ENCODE assay signal across 8 cellular contexts in genomic region chr1:23779826-23780371, GRCh38. TPM values are rescaled to one million over a fixed set of nuclear protein-coding genes. Genes with fewer than 3 reads are reported as not detected.
DNase-seq lines count a peak whose midpoint lies in the region; ATAC-seq and TF ChIP-seq lines count a peak whose summit lies in the region.

No MANE protein-coding gene starts in this region.

- no peaks in the 10 kb centered on the region for H3K9me2 ChIP-seq in GM23248 (ENCODE audit: insufficient read depth)

- H3K27ac ChIP-seq in GM23248 (peak overlapping the region; percentile 86), gastroesophageal sphincter (no peak overlapping the region)

- peak overlapping the region; percentile 84 for H3K4me3 Mint-ChIP-seq in activated CD8-positive, alpha-beta T cell treated with anti-CD3 and anti-CD28 coated beads, Interleukin-2, amount 10 ng/mL, durations not matched to agents 7 days and 5 days

- in situ Hi-C loops in GM23248 (cut with MboI), result no loop called here

- TF ChIP-seq CTCF in AG04449 (IDR thresholded peaks at IDR 0.05; ENCODE audit: insufficient read depth, low read length, missing control alignments), result no peak
- TF ChIP-seq CTCF in gastroesophageal sphincter (IDR thresholded peaks at IDR 0.05), result no peak

- TF ChIP-seq POLR2A in gastroesophageal sphincter (IDR thresholded peaks at IDR 0.05), result no peak

- H3K79me2 ChIP-seq in GM23248 (ENCODE audit: insufficient read depth), result peaks cover 73% of the 10 kb centered on the region

- H3K9me3 ChIP-seq in GM23248 (ENCODE audit: low read depth), result no peaks in the 10 kb centered on the region
- no peaks in the 10 kb centered on the region for H3K9me3 ChIP-seq in gastroesophageal sphincter

- H3K4me3 ChIP-seq in AG04449 (ENCODE audit: low read depth, low read length) (peak overlapping the region; percentile 81), GM23248 (peak overlapping the region; percentile 80), gastroesophageal sphincter (peak overlapping the region in 1 of 2 donors; percentile 99)

- no peak overlapping the region for H2AFZ ChIP-seq in GM23248

- H3K4me1 ChIP-seq in GM23248 (ENCODE audit: insufficient read depth) (peaks cover 22% of the 10 kb centered on the region), gastroesophageal sphincter (peaks cover 0 to 55% (median 15%) of the 10 kb centered on the region in 3 donors)

- peaks cover 44% of the 10 kb centered on the region for H3K4me1 Mint-ChIP-seq in activated CD8-positive, alpha-beta T cell treated with anti-CD3 and anti-CD28 coated beads, Interleukin-2, amount 10 ng/mL, durations not matched to agents 7 days and 5 days (ENCODE audit: low read depth)

- POLR2A ChIA-PET in AG04449 (lab: Yijun Ruan, JAX), result interaction anchor here (0.6 to 1.4 kb wide), 3 partner anchors 10 to 172 kb away, joined by 3 to 6 read pairs (median 6); partner anchors contain the start of gene LYPLA2
- POLR2A ChIA-PET in activated CD8-positive, alpha-beta T cell treated with anti-CD3 and anti-CD28 coated beads, Interleukin-2, amount 10 ng/mL, durations not matched to agents 7 days and 5 days (lab: Charles Lee), result interaction anchor here (1.0 to 3.3 kb wide), 8 partner anchors 8 to 180 kb away, joined by 3 to 25 read pairs (median 5); partner anchors contain the start of genes GALE, LYPLA2 and PNRC2

- CTCF ChIA-PET in AG04449 (lab: Yijun Ruan, JAX), result interaction anchor here (0.9 to 4.5 kb wide), 7 partner anchors 8 to 137 kb away, joined by 3 to 32 read pairs (median 4); partner anchors contain the start of gene LYPLA2
- CTCF ChIA-PET in activated CD8-positive, alpha-beta T cell treated with anti-CD3 and anti-CD28 coated beads, Interleukin-2, amount 10 ng/mL, durations not matched to agents 7 days and 5 days (lab: Charles Lee), result interaction anchor here (0.9 to 1.8 kb wide), 8 partner anchors 8 to 1674 kb away, joined by 3 to 9 read pairs (median 4); partner anchors contain the start of genes HMGCL and RPL11

- peaks cover 23% of the 10 kb centered on the region for H3K36me3 Mint-ChIP-seq in activated CD8-positive, alpha-beta T cell treated with anti-CD3 and anti-CD28 coated beads, Interleukin-2, amount 10 ng/mL, durations not matched to agents 7 days and 5 days (ENCODE audit: low read depth)

- H3K36me3 ChIP-seq in GM23248 (ENCODE audit: low read depth) (0 out of 2 replicates have a peak, but pooled peaks cover 6% of the 10 kb centered on the region), gastroesophageal sphincter (peaks cover 0 to 50% of the 10 kb centered on the region in 2 donors)

- DNase-seq in AG04449 (ENCODE audit: low read depth, low spot score) (no peak), GM23248 (peak; percentile 88), glomerular visceral epithelial cell (ENCODE audit: extremely low spot score) (peak; percentile 22), nucleus accumbens (lab: John Stamatoyannopoulos, UW) (no peak), putamen (ENCODE audit: low spot score) (no peak)
- DNase-seq in activated CD8-positive, alpha-beta T cell treated with anti-CD3 and anti-CD28 coated beads, Interleukin-2, amount 10 ng/mL, durations not matched to agents 7 days and 5 days, result no peak
- no peak for DNase-seq in effector CD4-positive, alpha-beta T cell

- H4K20me1 ChIP-seq in GM23248 (ENCODE audit: insufficient read depth), result no peaks in the 10 kb centered on the region

- H3K9ac ChIP-seq in GM23248, result peak overlapping the region; percentile 89

- H3K27me3 Mint-ChIP-seq in activated CD8-positive, alpha-beta T cell treated with anti-CD3 and anti-CD28 coated beads, Interleukin-2, amount 10 ng/mL, durations not matched to agents 7 days and 5 days (ENCODE audit: low read depth), result no peaks in the 10 kb centered on the region

- H3K9me3 Mint-ChIP-seq in activated CD8-positive, alpha-beta T cell treated with anti-CD3 and anti-CD28 coated beads, Interleukin-2, amount 10 ng/mL, durations not matched to agents 7 days and 5 days (ENCODE audit: insufficient read depth), result no peaks in the 10 kb centered on the region

- no peak for ATAC-seq in activated CD8-positive, alpha-beta T cell treated with anti-CD3 and anti-CD28 coated beads, Interleukin-2, amount 10 ng/mL, durations not matched to agents 7 days and 5 days
- ATAC-seq in gastroesophageal sphincter, result no peak

- peaks cover 17% of the 10 kb centered on the region for H3F3A ChIP-seq in GM23248 (ENCODE audit: insufficient read depth)

- no peak for TF ChIP-seq EP300 in gastroesophageal sphincter (IDR thresholded peaks at IDR 0.05)

- H3K4me2 ChIP-seq in GM23248 (ENCODE audit: unreplicated experiment), result peak overlapping the region; percentile 95

- WGBS in GM23248 (ENCODE audit: low coverage in 1 of 2, low lambda C conversion rate in 2 of 2, missing lambda C conversion rate in 2 of 2), 2 experiments, result 6 to 10% methylated on average over 3 of the region's 3 CpGs
- 47 to 68% methylated on average over 2 to 3 of the region's 3 CpGs for WGBS in gastroesophageal sphincter (ENCODE audit: low coverage in 1 of 2), 2 donors

- peak overlapping the region; percentile 50 for H3K27ac Mint-ChIP-seq in activated CD8-positive, alpha-beta T cell treated with anti-CD3 and anti-CD28 coated beads, Interleukin-2, amount 10 ng/mL, durations not matched to agents 7 days and 5 days

- H3K27me3 ChIP-seq in GM23248 (replicated peaks; ENCODE audit: insufficient read depth), result no peaks in the 10 kb centered on the region
- no peaks in the 10 kb centered on the region for H3K27me3 ChIP-seq in gastroesophageal sphincter

RNA-seq across cellular contexts. Expression of gene PITHD1, which starts 1.7 kb away (rescaled TPM):
- total RNA-seq in GM23248 (2014; rRNA removed; shearing (Covaris generic)), result 51.0 and 63.0 TPM in 2 replicates
- 38.4 and 39.4 TPM in 2 replicates for polyA plus RNA-seq in GM23248 (2016; fragmentation: Nextera tagmentation; extraction: Ambion mirVana)
- 10 to 100 TPM; 62.3 to 67.9 TPM for total RNA-seq in activated CD8-positive, alpha-beta T cell treated with anti-CD3 and anti-CD28 coated beads, Interleukin-2, amount 10 ng/mL, durations not matched to agents 7 days and 5 days
- total RNA-seq in gastroesophageal sphincter, result 10 to 100 TPM; 56.3 to 77.6 (median 60.8) TPM

RNA-seq across cellular contexts. Expression of gene LYPLA2, which starts 11.0 kb away (rescaled TPM):
- 48.1 and 58.4 TPM in 2 replicates for total RNA-seq in GM23248 (2014; rRNA removed; shearing (Covaris generic))
- polyA plus RNA-seq in GM23248 (2016; fragmentation: Nextera tagmentation; extraction: Ambion mirVana), result 46.3 and 48.2 TPM in 2 replicates
- total RNA-seq in activated CD8-positive, alpha-beta T cell treated with anti-CD3 and anti-CD28 coated beads, Interleukin-2, amount 10 ng/mL, durations not matched to agents 7 days and 5 days, result 10 to 100 TPM; 84.2 to 88.2 TPM
- total RNA-seq in gastroesophageal sphincter, result 10 to 100 TPM; 25.7 to 30.4 (median 29.2) TPM

RNA-seq across cellular contexts. Expression of gene GALE, which starts 20.7 kb away (rescaled TPM):
- 16.2 and 20.9 TPM in 2 replicates for total RNA-seq in GM23248 (2014; rRNA removed; shearing (Covaris generic))
- 20.5 and 23.5 TPM in 2 replicates for polyA plus RNA-seq in GM23248 (2016; fragmentation: Nextera tagmentation; extraction: Ambion mirVana)
- total RNA-seq in activated CD8-positive, alpha-beta T cell treated with anti-CD3 and anti-CD28 coated beads, Interleukin-2, amount 10 ng/mL, durations not matched to agents 7 days and 5 days, result 10 to 100 TPM; 27.6 to 31.9 TPM
- 10 to 100 TPM in 3 of 4 donors, 1 to 10 TPM in 1; 7.4 to 25.2 (median 12.9) TPM for total RNA-seq in gastroesophageal sphincter

RNA-seq across cellular contexts. Expression of gene ELOA, which starts 36.6 kb away (rescaled TPM):
- total RNA-seq in GM23248 (2014; rRNA removed; shearing (Covaris generic)), result 44.3 and 49.6 TPM in 2 replicates
- 46.4 and 50.1 TPM in 2 replicates for polyA plus RNA-seq in GM23248 (2016; fragmentation: Nextera tagmentation; extraction: Ambion mirVana)
- 10 to 100 TPM; 29.2 to 31.0 TPM for total RNA-seq in activated CD8-positive, alpha-beta T cell treated with anti-CD3 and anti-CD28 coated beads, Interleukin-2, amount 10 ng/mL, durations not matched to agents 7 days and 5 days
- total RNA-seq in gastroesophageal sphincter, result 10 to 100 TPM; 37.8 to 41.9 (median 41.4) TPM

RNA-seq across cellular contexts. Expression of gene HMGCL, which starts 45.3 kb away (rescaled TPM):
- 48.1 and 50.8 TPM in 2 replicates for total RNA-seq in GM23248 (2014; rRNA removed; shearing (Covaris generic))
- 46.9 and 49.3 TPM in 2 replicates for polyA plus RNA-seq in GM23248 (2016; fragmentation: Nextera tagmentation; extraction: Ambion mirVana)
- total RNA-seq in activated CD8-positive, alpha-beta T cell treated with anti-CD3 and anti-CD28 coated beads, Interleukin-2, amount 10 ng/mL, durations not matched to agents 7 days and 5 days, result 10 to 100 TPM; 24.9 to 27.1 TPM
- 10 to 100 TPM; 24.1 to 61.0 (median 47.2) TPM for total RNA-seq in gastroesophageal sphincter

Comparison
In these comparisons a context has a peak if more than half of its experiments do, and no peak if none do; other contexts are left out.
1. DNase-seq: peak in GM23248 (single experiment) and glomerular visceral epithelial cell (single experiment); none in AG04449 (single experiment), activated CD8-positive, alpha-beta T cell treated with anti-CD3 and anti-CD28 coated beads, Interleukin-2, amount 10 ng/mL, durations not matched to agents 7 days and 5 days (single experiment), effector CD4-positive, alpha-beta T cell (single experiment), nucleus accumbens (0 of 56) and putamen (single experiment).